13 cellular contexts compared by ENCODE assay signal in genomic region chr9:115992834-115993233, GRCh38.
DNase-seq lines count a peak whose midpoint lies in the region; TF ChIP-seq lines count a peak whose summit lies in the region.
"Had no signal": no experiment of that assay in that cellular context is flagged by ENCODE, and none has a peak within 500 bp of the region (broad histone marks: within the 10 kb centered on the region; RNA-seq: fewer than 3 reads in every experiment).

No MANE protein-coding gene starts in this region.

- no peaks in the 10 kb centered on the region for H4K20me1 ChIP-seq in osteoblast (ENCODE audit: insufficient read depth, low read length)

- H3K4me3 Mint-ChIP-seq in mesothelial cell of epicardium, result no peak overlapping the region
- H3K4me3 Mint-ChIP-seq: neural progenitor cell had no signal

- no peak overlapping the region for H2AFZ ChIP-seq in osteoblast (ENCODE audit: low read length)
- H2AFZ ChIP-seq: neural progenitor cell had no signal

- no peak overlapping the region for H3K27ac Mint-ChIP-seq in mesothelial cell of epicardium
- H3K27ac Mint-ChIP-seq: neural progenitor cell had no signal

- H3K27ac ChIP-seq in osteoblast (ENCODE audit: low read depth, low read length) (no peak overlapping the region), caudate nucleus (ENCODE audit: low read depth, low read length) (no peak overlapping the region)
- H3K27ac ChIP-seq: C4-2B, neural progenitor cell had no signal

- no peak overlapping the region for H3K4me2 ChIP-seq in osteoblast (ENCODE audit: insufficient read depth, low read length)
- H3K4me2 ChIP-seq: neural progenitor cell had no signal

- peak; percentile 93 for DNase-seq in EH (ENCODE audit: low read depth)
- peak; percentile 53 for DNase-seq in NCI-H226
- no peak for DNase-seq in epithelial cell of proximal tubule (ENCODE audit: low read depth)
- no peak for DNase-seq in osteoblast (ENCODE audit: insufficient read length, low spot score, missing footprints)
- no peak for DNase-seq in NCI-H1417 treated with DMSO at 0.1 percent for 48 hours (lab: John Stamatoyannopoulos, UW)
- no peak for DNase-seq in mesothelial cell of epicardium (ENCODE audit: low spot score in 2 of 2, unreplicated experiment in 2 of 2)
- DNase-seq in caudate nucleus (lab: John Stamatoyannopoulos, UW), result no peak
- DNase-seq in anterior cingulate cortex (lab: John Stamatoyannopoulos, UW), result no peak
- DNase-seq: NCI-H1092, NCI-H2171 had no signal

- H3K4me1 Mint-ChIP-seq in mesothelial cell of epicardium, result no peaks in the 10 kb centered on the region
- H3K4me1 Mint-ChIP-seq: neural progenitor cell had no signal

- no peaks in the 10 kb centered on the region for H3K9me3 ChIP-seq in osteoblast (ENCODE audit: low read depth, low read length)

- no peaks in the 10 kb centered on the region for H3K9me3 Mint-ChIP-seq in mesothelial cell of epicardium
- H3K9me3 Mint-ChIP-seq: neural progenitor cell had no signal

- H3K27me3 ChIP-seq in osteoblast (ENCODE audit: insufficient read depth, low read length), result no peaks in the 10 kb centered on the region
- H3K27me3 ChIP-seq: neural progenitor cell had no signal

- H3K79me2 ChIP-seq in osteoblast (ENCODE audit: insufficient read depth, low read length), result no peaks in the 10 kb centered on the region

- no peaks in the 10 kb centered on the region for H3K36me3 ChIP-seq in osteoblast (ENCODE audit: insufficient read depth, low read length)
- H3K36me3 ChIP-seq: neural progenitor cell had no signal

- no peaks in the 10 kb centered on the region for H3K36me3 Mint-ChIP-seq in mesothelial cell of epicardium
- H3K36me3 Mint-ChIP-seq: neural progenitor cell had no signal

- H3K4me3 ChIP-seq in epithelial cell of proximal tubule (ENCODE audit: low read depth, low read length) (no peak overlapping the region), osteoblast (ENCODE audit: insufficient read depth, low read length) (no peak overlapping the region)
- H3K4me3 ChIP-seq: K562, neural progenitor cell had no signal

- H3K27me3 Mint-ChIP-seq in mesothelial cell of epicardium (ENCODE audit: low read depth), result no peaks in the 10 kb centered on the region

- peaks cover 49% of the 10 kb centered on the region for H3K4me1 ChIP-seq in osteoblast (ENCODE audit: insufficient read depth, low read length)
- H3K4me1 ChIP-seq: neural progenitor cell had no signal

- TF ChIP-seq CTCF in epithelial cell of proximal tubule (conservative IDR thresholded peaks at IDR 0.05; ENCODE audit: low read depth, low read length) (peak; percentile 25), osteoblast (IDR thresholded peaks at IDR 0.05; ENCODE audit: extremely low read depth, low read depth, low read length) (peak; percentile 14), mesothelial cell of epicardium (IDR thresholded peaks at IDR 0.05; ENCODE audit: unreplicated experiment) (no peak)

Comparison
In these comparisons a context has a peak if more than half of its experiments do, and no peak if none do; other contexts are left out.
1. DNase-seq: peak in EH (single experiment) and NCI-H226 (single experiment); none in epithelial cell of proximal tubule (single experiment), osteoblast (single experiment), NCI-H1417 treated with DMSO at 0.1 percent for 48 hours (single experiment), mesothelial cell of epicardium (0 of 2), caudate nucleus (0 of 61) and anterior cingulate cortex (0 of 58).